Comparison of ENCODE assay signal across 12 cellular contexts in the genomic region with DNA sequence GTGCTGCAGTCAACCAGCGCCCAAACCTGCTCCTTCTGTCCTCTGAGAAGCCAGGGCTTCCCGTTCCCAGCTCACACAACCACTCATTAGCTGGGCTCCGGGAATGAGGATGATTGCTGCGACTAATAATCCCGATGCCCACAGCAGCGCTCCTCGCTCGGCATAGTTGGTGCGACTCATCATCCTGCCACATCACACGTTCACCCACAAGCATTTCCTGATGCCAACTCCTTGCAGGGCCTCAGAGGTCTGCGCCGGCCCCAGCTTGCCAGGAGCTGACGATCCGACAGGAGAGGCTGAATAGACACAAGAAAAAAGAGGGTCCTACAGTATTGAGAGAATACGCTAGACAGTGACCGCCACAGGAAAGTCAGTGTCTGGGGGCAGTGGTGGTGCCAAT. TPM values are rescaled to one million over a fixed set of nuclear protein-coding genes. Genes with fewer than 3 reads are reported as not detected.
A peak's percentile ranks its signal among the peaks of the same experiment; 100 is the strongest.
DNase-seq lines count a peak whose midpoint lies in the region; ATAC-seq and TF ChIP-seq lines count a peak whose summit lies in the region.
"Had no signal": no experiment of that assay in that cellular context is flagged by ENCODE, and none has a peak within 500 bp of the region (broad histone marks: within the 10 kb centered on the region; RNA-seq: fewer than 3 reads in every experiment).

No MANE protein-coding gene starts in this region.

- H3K36me3 Mint-ChIP-seq in neural progenitor cell: no peaks in the 10 kb centered on the region
- H3K36me3 Mint-ChIP-seq: naive thymus-derived CD4-positive, alpha-beta T cell had no signal

- 25 to 70% methylated on average over 4 to 8 of the region's 16 CpGs for WGBS in esophagus squamous epithelium, 2 donors
- WGBS in sigmoid colon, 2 donors: 84 to 92% methylated on average over 16 of the region's 16 CpGs

- H3K9ac ChIP-seq in PC-3 (ENCODE audit: low read length): 0 out of 2 replicates have a peak overlapping the region, but pooled peaks have one; percentile 33
- H3K9ac ChIP-seq in neural progenitor cell: no peak overlapping the region

- TF ChIP-seq POLR2A in esophagus squamous epithelium (IDR thresholded peaks at IDR 0.05): no peak
- TF ChIP-seq POLR2A in sigmoid colon (IDR thresholded peaks at IDR 0.05): no peak

- H3K79me2 ChIP-seq in PC-3 (ENCODE audit: low read length) (no peaks in the 10 kb centered on the region), neural progenitor cell (ENCODE audit: low read depth) (no peaks in the 10 kb centered on the region)

- H3K27me3 ChIP-seq in PC-3 (ENCODE audit: low read length): no peaks in the 10 kb centered on the region
- no peaks in the 10 kb centered on the region for H3K27me3 ChIP-seq in neural progenitor cell
- H3K27me3 ChIP-seq in esophagus squamous epithelium: peaks cover 0 to 7% (median 0%) of the 10 kb centered on the region in 4 donors
- H3K27me3 ChIP-seq in sigmoid colon: no peaks in the 10 kb centered on the region
- H3K27me3 ChIP-seq: upper lobe of left lung had no signal

- H3K4me1 Mint-ChIP-seq in neural progenitor cell: peaks cover 6% of the 10 kb centered on the region

- peaks cover 8% of the 10 kb centered on the region for H3K27me3 Mint-ChIP-seq in neural progenitor cell (ENCODE audit: insufficient read depth, low read depth)
- H3K27me3 Mint-ChIP-seq: naive thymus-derived CD4-positive, alpha-beta T cell had no signal

- no peaks in the 10 kb centered on the region for H3K9me3 Mint-ChIP-seq in neural progenitor cell

- no peak overlapping the region for H3K4me3 ChIP-seq in PC-3 (ENCODE audit: low read length)
- no peak overlapping the region for H3K4me3 ChIP-seq in neural progenitor cell
- H3K4me3 ChIP-seq in esophagus squamous epithelium: no peak overlapping the region
- no peak overlapping the region for H3K4me3 ChIP-seq in sigmoid colon
- H3K4me3 ChIP-seq: upper lobe of left lung had no signal

- ATAC-seq in PC-3 (peak; percentile 86), left lobe of liver (no peak), HG02642 (IDR thresholded peaks at IDR 0.05; ENCODE audit: poor library complexity, unreplicated experiment) (no peak)
- ATAC-seq: naive thymus-derived CD4-positive, alpha-beta T cell had no signal

- intact Hi-C loops in PC-3 (cut with micrococcal nuclease): no loop called here
- intact Hi-C loops in esophagus squamous epithelium (cut with DNase I): no loop called here
- intact Hi-C loops in sigmoid colon (cut with DNase I): no loop called here

- H3K9me2 ChIP-seq in PC-3 (replicated peaks; ENCODE audit: low read length): no peaks in the 10 kb centered on the region

- BruUV-seq in PC-3 (replicated peaks; lab: Mats Ljungman, UMichigan): no TSS peak

- DNase-seq in Daoy (ENCODE audit: low read depth) (peak; percentile 82), PC-3 (peak; percentile 61), neural progenitor cell (ENCODE audit: low spot score) (no peak), left lobe of liver (ENCODE audit: low spot score) (no peak), esophagus squamous epithelium (lab: John Stamatoyannopoulos, UW) (no peak), sigmoid colon (no peak)
- DNase-seq: naive thymus-derived CD4-positive, alpha-beta T cell; NCI-H510A treated with DMSO at 0.1 percent for 48 hours; stimulated activated CD4-positive, alpha-beta T cell treated with anti-CD3 and anti-CD28 coated beads, Interleukin-4, amount 100 ng/mL, for 24 hours had no signal

- peaks cover 9% of the 10 kb centered on the region for H3K4me1 ChIP-seq in PC-3 (ENCODE audit: insufficient read depth, low read length)
- H3K4me1 ChIP-seq in neural progenitor cell: no peaks in the 10 kb centered on the region
- H3K4me1 ChIP-seq in esophagus squamous epithelium: no peaks in the 10 kb centered on the region
- no peaks in the 10 kb centered on the region for H3K4me1 ChIP-seq in sigmoid colon
- H3K4me1 ChIP-seq: upper lobe of left lung had no signal

- H3K27ac ChIP-seq in PC-3 (ENCODE audit: low read length): peak overlapping the region; percentile 5; the same call in 1 of the 2 replicates
- H3K27ac ChIP-seq in cingulate gyrus (ENCODE audit: low read depth, low read length): peak overlapping the region; percentile 19
- H3K27ac ChIP-seq in neural progenitor cell: no peak overlapping the region
- H3K27ac ChIP-seq in esophagus squamous epithelium: no peak overlapping the region
- no peak overlapping the region for H3K27ac ChIP-seq in sigmoid colon
- H3K27ac ChIP-seq: upper lobe of left lung had no signal

- H3K27ac Mint-ChIP-seq in neural progenitor cell: no peak overlapping the region
- H3K27ac Mint-ChIP-seq: naive thymus-derived CD4-positive, alpha-beta T cell had no signal

- H3K4me3 Mint-ChIP-seq in neural progenitor cell: peak overlapping the region; percentile 21
- H3K4me3 Mint-ChIP-seq: naive thymus-derived CD4-positive, alpha-beta T cell had no signal

- H3K4me2 ChIP-seq in PC-3 (ENCODE audit: low read length) (peak overlapping the region; percentile 52), neural progenitor cell (no peak overlapping the region)

- H3F3A ChIP-seq in PC-3 (ENCODE audit: low read length, unreplicated experiment) (no peaks in the 10 kb centered on the region), neural progenitor cell (ENCODE audit: low read depth) (peaks cover 7% of the 10 kb centered on the region)

- TF ChIP-seq EP300 in sigmoid colon (IDR thresholded peaks at IDR 0.05): no peak

- H2AFZ ChIP-seq in PC-3 (ENCODE audit: low read length): peak overlapping the region; percentile 61
- no peak overlapping the region for H2AFZ ChIP-seq in neural progenitor cell (replicated peaks)

- H3K36me3 ChIP-seq in PC-3 (ENCODE audit: low read depth, low read length) (no peaks in the 10 kb centered on the region), neural progenitor cell (no peaks in the 10 kb centered on the region), esophagus squamous epithelium (no peaks in the 10 kb centered on the region), sigmoid colon (no peaks in the 10 kb centered on the region)
- H3K36me3 ChIP-seq: upper lobe of left lung had no signal

- H4K20me1 ChIP-seq in PC-3 (ENCODE audit: low read length) (no peaks in the 10 kb centered on the region), neural progenitor cell (ENCODE audit: low read depth) (no peaks in the 10 kb centered on the region)

- POLR2A ChIA-PET in PC-3 (lab: Charles Lee; ENCODE audit: unreplicated experiment): no interaction called here

- CTCF ChIA-PET in PC-3 (lab: Charles Lee): interaction anchor here (0.6 kb wide), 1 partner anchor 217 kb away, joined by 3 read pairs; the partner anchor contains the start of gene BAIAP2L2

- no peak for TF ChIP-seq CTCF in PC-3 (conservative IDR thresholded peaks at IDR 0.05; ENCODE audit: low read depth, low read length)
- TF ChIP-seq CTCF in neural progenitor cell (IDR thresholded peaks at IDR 0.05): no peak
- TF ChIP-seq CTCF in esophagus squamous epithelium (IDR thresholded peaks at IDR 0.05): no peak
- no peak for TF ChIP-seq CTCF in sigmoid colon (IDR thresholded peaks at IDR 0.05)

- H3K9me3 ChIP-seq in PC-3 (ENCODE audit: low read length) (no peaks in the 10 kb centered on the region), neural progenitor cell (ENCODE audit: low read depth) (no peaks in the 10 kb centered on the region), esophagus squamous epithelium (no peaks in the 10 kb centered on the region), sigmoid colon (no peaks in the 10 kb centered on the region)
- H3K9me3 ChIP-seq: upper lobe of left lung had no signal

RNA-seq across cellular contexts. Expression of gene CSNK1E, which starts 10.6 kb away (rescaled TPM):
- 51.6 and 62.7 TPM in 2 replicates for total RNA-seq in Daoy (2014; rRNA removed; shearing (Covaris generic))
- total RNA-seq in PC-3 (2014; rRNA removed) (147 and 179 TPM in 2 replicates), neural progenitor cell (ENCODE audit: low replicate concordance) (106 and 205 TPM in 2 replicates), left lobe of liver (29.4 TPM), esophagus squamous epithelium (10 to 100 TPM; 40.8 to 94.4 (median 55.9) TPM), sigmoid colon (100 to 1,000 TPM in 1 of 4 donors, 10 to 100 TPM in 3; 60.6 to 116 (median 73.3) TPM)
- 10 to 100 TPM; 33.6 to 82.8 (median 35.1) TPM for polyA plus RNA-seq in sigmoid colon

RNA-seq across cellular contexts. Expression of gene TMEM184B, which starts 55.0 kb away (rescaled TPM):
- total RNA-seq in Daoy (2014; rRNA removed; shearing (Covaris generic)): 9.7 and 12.8 TPM in 2 replicates
- 37.5 and 43.8 TPM in 2 replicates for total RNA-seq in PC-3 (2014; rRNA removed)
- 26.5 and 43.3 TPM in 2 replicates for total RNA-seq in neural progenitor cell (ENCODE audit: low replicate concordance)
- 11.7 TPM for total RNA-seq in left lobe of liver
- 10 to 100 TPM; 22.5 to 55.1 (median 28.3) TPM for total RNA-seq in esophagus squamous epithelium
- 10 to 100 TPM; 42.6 to 96.4 (median 68.1) TPM for total RNA-seq in sigmoid colon
- polyA plus RNA-seq in sigmoid colon: 10 to 100 TPM in 1 of 3 donors, 1 to 10 TPM in 2; 7.2 to 34.3 (median 8.1) TPM

Comparison
In these comparisons a context has a peak if more than half of its experiments do, and no peak if none do; other contexts are left out.
1. DNase-seq: peak in Daoy (single experiment) and PC-3 (single experiment); none in neural progenitor cell (single experiment), left lobe of liver (single experiment), esophagus squamous epithelium (single experiment) and sigmoid colon (single experiment).
2. H3K27ac ChIP-seq: peak in PC-3 (single experiment) and cingulate gyrus (single experiment); none in neural progenitor cell (single experiment), esophagus squamous epithelium (0 of 4) and sigmoid colon (0 of 4).